In the genomic region with DNA sequence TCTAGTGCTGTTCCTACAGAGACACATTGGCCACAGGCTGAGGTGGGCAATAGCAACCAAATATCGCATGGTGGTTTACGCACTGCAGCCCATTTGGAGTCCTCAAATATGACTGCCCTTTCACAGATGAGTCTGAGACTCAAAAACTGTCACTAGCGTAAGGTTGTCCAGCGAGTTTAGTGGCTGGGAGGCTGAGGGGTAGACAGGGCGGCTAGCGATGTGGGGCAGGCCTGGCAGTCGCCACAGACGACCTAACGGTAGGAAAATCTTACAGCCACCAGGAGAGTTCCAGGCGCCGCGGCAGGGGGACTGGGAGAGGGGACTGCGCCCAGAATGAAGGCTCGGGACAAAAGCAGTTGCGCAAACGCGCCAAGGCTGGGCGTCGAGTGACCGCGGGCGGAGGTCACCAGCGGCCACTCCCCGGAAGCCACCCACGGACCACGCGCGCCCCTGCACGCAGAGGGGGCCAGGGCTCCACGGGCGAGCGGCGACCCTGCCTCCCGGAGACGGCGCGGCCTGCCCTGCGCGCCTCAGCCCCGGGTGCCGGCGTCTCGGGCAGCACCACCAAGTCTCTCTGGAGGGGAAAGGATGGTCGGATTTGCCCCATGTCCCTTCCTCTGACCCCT, we compare ENCODE assay signal across 8 cellular contexts. TPM values are rescaled to one million over a fixed set of nuclear protein-coding genes. Genes with fewer than 3 reads are reported as not detected.
A peak's percentile ranks its signal among the peaks of the same experiment; 100 is the strongest.
DNase-seq lines count a peak whose midpoint lies in the region; ATAC-seq and TF ChIP-seq lines count a peak whose summit lies in the region.

No MANE protein-coding gene starts in this region.

- H3K79me2 ChIP-seq in DOHH2 (ENCODE audit: control insufficient read depth, low read length), result peaks cover 50% of the 10 kb centered on the region
- peaks cover 43% of the 10 kb centered on the region for H3K79me2 ChIP-seq in osteoblast (ENCODE audit: insufficient read depth, low read length)

- H4K20me1 ChIP-seq in DOHH2 (ENCODE audit: control insufficient read depth, insufficient read depth, low read depth, low read length), result peaks cover 15% of the 10 kb centered on the region; the same call in 1 of the 2 replicates
- H4K20me1 ChIP-seq in osteoblast (ENCODE audit: insufficient read depth, low read length), result peaks cover 31% of the 10 kb centered on the region

- peak overlapping the region; percentile 97 for H3K4me2 ChIP-seq in DOHH2 (ENCODE audit: low read length)
- peak overlapping the region; percentile 86 for H3K4me2 ChIP-seq in osteoblast (ENCODE audit: insufficient read depth, low read length)

- H3K27ac ChIP-seq in DOHH2 (ENCODE audit: low read depth, low read length), result peak overlapping the region; percentile 63
- H3K27ac ChIP-seq in foreskin keratinocyte, result peak overlapping the region; percentile 61
- peak overlapping the region; percentile 92 for H3K27ac ChIP-seq in osteoblast (ENCODE audit: low read depth, low read length)

- ATAC-seq in HG02852 (IDR thresholded peaks at IDR 0.05; ENCODE audit: unreplicated experiment) (peak; percentile 6), foreskin keratinocyte (no peak)

- H3K4me1 ChIP-seq in DOHH2 (ENCODE audit: control insufficient read depth, low read length) (peaks cover 59% of the 10 kb centered on the region), foreskin keratinocyte (peaks cover 14% of the 10 kb centered on the region), osteoblast (ENCODE audit: insufficient read depth, low read length) (peaks cover 42% of the 10 kb centered on the region)

- H2AFZ ChIP-seq in osteoblast (ENCODE audit: low read length), result peak overlapping the region; percentile 76

- H3K9me3 ChIP-seq in DOHH2 (ENCODE audit: control insufficient read depth, insufficient read depth, low read length), result no peaks in the 10 kb centered on the region
- no peaks in the 10 kb centered on the region for H3K9me3 ChIP-seq in osteoblast (ENCODE audit: low read depth, low read length)

- H3K4me3 ChIP-seq in DOHH2 (ENCODE audit: low read length) (peak overlapping the region; percentile 77), osteoblast (ENCODE audit: insufficient read depth, low read length) (peak overlapping the region; percentile 79)

- peaks cover 21% of the 10 kb centered on the region for H3F3A ChIP-seq in DOHH2 (ENCODE audit: control insufficient read depth, insufficient read depth)

- H3K27me3 ChIP-seq in DOHH2 (ENCODE audit: control insufficient read depth, low read length), result no peaks in the 10 kb centered on the region
- H3K27me3 ChIP-seq in foreskin keratinocyte, result no peaks in the 10 kb centered on the region
- no peaks in the 10 kb centered on the region for H3K27me3 ChIP-seq in osteoblast (ENCODE audit: insufficient read depth, low read length)

- TF ChIP-seq CTCF in DOHH2 (IDR thresholded peaks at IDR 0.05; ENCODE audit: low read depth, low read length, poor library complexity, severe bottlenecking) (no peak), foreskin keratinocyte (conservative IDR thresholded peaks at IDR 0.05) (no peak), osteoblast (IDR thresholded peaks at IDR 0.05; ENCODE audit: extremely low read depth, low read depth, low read length) (no peak)

- DNase-seq in UCSD-AML1 (lab: John Stamatoyannopoulos, UW; ENCODE audit: unreplicated experiment) (peak; percentile 65), foreskin keratinocyte (no peak), osteoblast (ENCODE audit: insufficient read length, low spot score, missing footprints) (peak; percentile 77), SIG-M5 treated with dmso at 0.1 percent for 504 hours (lab: John Stamatoyannopoulos, UW; ENCODE audit: unreplicated experiment) (no peak), NCI-H2227 (lab: John Stamatoyannopoulos, UW; ENCODE audit: unreplicated experiment) (no peak), NCI-H1105 treated with DMSO at 0.1 percent for 48 hours (lab: John Stamatoyannopoulos, UW) (no peak)

- H3K36me3 ChIP-seq in DOHH2 (ENCODE audit: control insufficient read depth, low read length), result peaks cover 14% of the 10 kb centered on the region
- H3K36me3 ChIP-seq in osteoblast (ENCODE audit: insufficient read depth, low read length), result peaks cover 4% of the 10 kb centered on the region

- H3K9me2 ChIP-seq in DOHH2 (replicated peaks; ENCODE audit: control insufficient read depth, low read length), result no peaks in the 10 kb centered on the region

RNA-seq across cellular contexts. Expression of gene MAP1LC3B, which starts 0.7 kb away (rescaled TPM):
- 38.5 and 44.2 TPM in 2 replicates for total RNA-seq in foreskin keratinocyte
- 47.0 and 51.8 TPM in 2 replicates for polyA plus RNA-seq in foreskin keratinocyte
- 44.5 and 62.5 TPM in 2 replicates for total RNA-seq in osteoblast

RNA-seq across cellular contexts. Expression of gene FBXO31, which starts 7.9 kb away (rescaled TPM):
- total RNA-seq in foreskin keratinocyte, result 17.5 and 18.1 TPM in 2 replicates
- polyA plus RNA-seq in foreskin keratinocyte, result 10.2 and 12.8 TPM in 2 replicates
- 31.2 and 33.3 TPM in 2 replicates for total RNA-seq in osteoblast

Comparison
In these comparisons a context has a peak if more than half of its experiments do, and no peak if none do; other contexts are left out.
1. DNase-seq: peak in UCSD-AML1 (single experiment) and osteoblast (single experiment); none in foreskin keratinocyte (0 of 2), SIG-M5 treated with dmso at 0.1 percent for 504 hours (single experiment), NCI-H2227 (single experiment) and NCI-H1105 treated with DMSO at 0.1 percent for 48 hours (single experiment).
2. Peak in every context shown above with its lines, with median percentiles within 50 percentile points of each other: H3K27ac ChIP-seq.